In the genomic region with DNA sequence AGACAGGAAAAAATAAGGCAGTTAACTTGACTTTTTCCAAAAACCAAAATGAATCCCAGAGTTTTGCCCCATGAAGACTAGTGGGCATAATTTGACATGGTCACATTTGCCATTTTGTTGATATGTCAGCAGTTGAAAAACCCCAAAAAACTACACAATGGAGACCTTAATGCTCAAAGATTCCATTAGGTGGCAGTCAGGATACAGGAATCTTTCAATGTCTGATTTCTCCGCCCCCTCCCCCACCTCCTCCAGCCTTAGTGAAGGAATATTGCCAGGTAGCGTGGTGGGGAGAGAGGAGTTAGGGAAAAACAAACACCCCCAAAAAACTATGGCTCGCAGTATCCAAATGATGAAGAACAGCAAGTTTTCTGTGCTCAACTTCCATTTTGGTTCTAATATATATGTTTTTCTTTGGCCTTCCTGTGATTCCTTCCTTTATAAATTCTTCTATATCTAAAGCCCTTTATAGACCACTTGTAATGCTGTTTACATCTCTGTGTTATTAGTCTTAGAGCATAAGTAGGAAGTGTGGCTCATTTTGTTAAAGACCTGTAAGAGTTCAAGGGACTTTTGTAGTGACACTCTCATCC, we compare ENCODE assay signal across 8 cellular contexts. TPM values are rescaled to one million over a fixed set of nuclear protein-coding genes. Genes with fewer than 3 reads are reported as not detected.
DNase-seq lines count a peak whose midpoint lies in the region; ATAC-seq and FAIRE-seq lines count a peak whose summit lies in the region.

No MANE protein-coding gene starts in this region.

- no peak for DNase-seq in activated naive CD8-positive, alpha-beta T cell treated with anti-CD3 and anti-CD28 coated beads, Interleukin-2, amount 10 ng/mL, durations not matched to agents 7 days and 5 days
- no peak for DNase-seq in activated naive CD8-positive, alpha-beta T cell treated with anti-CD3 and anti-CD28 coated beads for 36 hours
- peak; percentile 51 for DNase-seq in RCC 7860 (ENCODE audit: low spot score)
- peak; percentile 80 for DNase-seq in astrocyte of the hippocampus (ENCODE audit: low read depth, low spot score)
- peak; percentile 63 for DNase-seq in iris pigment epithelial cell (ENCODE audit: low read depth)
- DNase-seq in stimulated activated CD4-positive, alpha-beta T cell treated with anti-CD3 and anti-CD28 coated beads, TNF-alpha, amount 100 ng/mL, for 24 hours (ENCODE audit: low read depth in 3 of 3), result peak in 2 of 3 experiments; percentile 9 to 33

- no peaks in the 10 kb centered on the region for H3K9me3 ChIP-seq in HUES48 (ENCODE audit: control insufficient read depth, insufficient read depth, low read length)

- H3K36me3 Mint-ChIP-seq in activated naive CD8-positive, alpha-beta T cell treated with anti-CD3 and anti-CD28 coated beads, Interleukin-2, amount 10 ng/mL, durations not matched to agents 7 days and 5 days, result no peaks in the 10 kb centered on the region
- no peaks in the 10 kb centered on the region for H3K36me3 Mint-ChIP-seq in activated naive CD8-positive, alpha-beta T cell treated with anti-CD3 and anti-CD28 coated beads for 36 hours

- peak; percentile 52 for ATAC-seq in activated naive CD8-positive, alpha-beta T cell treated with anti-CD3 and anti-CD28 coated beads, Interleukin-2, amount 10 ng/mL, durations not matched to agents 7 days and 5 days (ENCODE audit: low read depth)
- ATAC-seq in HG03469 (IDR thresholded peaks at IDR 0.05; ENCODE audit: unreplicated experiment), result no peak

- POLR2A ChIA-PET in activated naive CD8-positive, alpha-beta T cell treated with anti-CD3 and anti-CD28 coated beads, Interleukin-2, amount 10 ng/mL, durations not matched to agents 7 days and 5 days (lab: Charles Lee), result interaction anchor here (1.0 kb wide), 1 partner anchor 104 kb away, joined by 6 read pairs; no protein-coding TSS in a partner anchor

- no peaks in the 10 kb centered on the region for H3K27me3 ChIP-seq in HUES48 (ENCODE audit: control insufficient read depth, insufficient read depth, low read length)

- H3K4me3 Mint-ChIP-seq in activated naive CD8-positive, alpha-beta T cell treated with anti-CD3 and anti-CD28 coated beads, Interleukin-2, amount 10 ng/mL, durations not matched to agents 7 days and 5 days, result no peak overlapping the region
- no peak overlapping the region for H3K4me3 Mint-ChIP-seq in activated naive CD8-positive, alpha-beta T cell treated with anti-CD3 and anti-CD28 coated beads for 36 hours

- 0 out of 2 replicates have a peak, but pooled peaks cover 3% of the 10 kb centered on the region for H3K4me1 ChIP-seq in HUES48 (ENCODE audit: control insufficient read depth, insufficient read depth, low read length)

- H3K4me3 ChIP-seq in HUES48 (ENCODE audit: low read depth, low read length), result no peak overlapping the region

- H3K27me3 Mint-ChIP-seq in activated naive CD8-positive, alpha-beta T cell treated with anti-CD3 and anti-CD28 coated beads, Interleukin-2, amount 10 ng/mL, durations not matched to agents 7 days and 5 days, result peaks cover 10% of the 10 kb centered on the region
- peaks cover 12% of the 10 kb centered on the region for H3K27me3 Mint-ChIP-seq in activated naive CD8-positive, alpha-beta T cell treated with anti-CD3 and anti-CD28 coated beads for 36 hours

- H3K9ac ChIP-seq in HUES48 (ENCODE audit: low read depth, low read length), result no peak overlapping the region

- peak overlapping the region; percentile 22 for H3K27ac ChIP-seq in HUES48 (ENCODE audit: low read depth, low read length)

- peak; percentile 55 for FAIRE-seq in RCC 7860 (lab: Jason Lieb, UNC)

- H3K36me3 ChIP-seq in HUES48 (ENCODE audit: control insufficient read depth, insufficient read depth, low read length), result no peaks in the 10 kb centered on the region

- no peak overlapping the region for H3K27ac Mint-ChIP-seq in activated naive CD8-positive, alpha-beta T cell treated with anti-CD3 and anti-CD28 coated beads, Interleukin-2, amount 10 ng/mL, durations not matched to agents 7 days and 5 days
- H3K27ac Mint-ChIP-seq in activated naive CD8-positive, alpha-beta T cell treated with anti-CD3 and anti-CD28 coated beads for 36 hours, result no peak overlapping the region

- H3K9me3 Mint-ChIP-seq in activated naive CD8-positive, alpha-beta T cell treated with anti-CD3 and anti-CD28 coated beads, Interleukin-2, amount 10 ng/mL, durations not matched to agents 7 days and 5 days, result no peaks in the 10 kb centered on the region
- no peaks in the 10 kb centered on the region for H3K9me3 Mint-ChIP-seq in activated naive CD8-positive, alpha-beta T cell treated with anti-CD3 and anti-CD28 coated beads for 36 hours

- H3K4me1 Mint-ChIP-seq in activated naive CD8-positive, alpha-beta T cell treated with anti-CD3 and anti-CD28 coated beads, Interleukin-2, amount 10 ng/mL, durations not matched to agents 7 days and 5 days, result peaks cover 20% of the 10 kb centered on the region
- peaks cover 14% of the 10 kb centered on the region for H3K4me1 Mint-ChIP-seq in activated naive CD8-positive, alpha-beta T cell treated with anti-CD3 and anti-CD28 coated beads for 36 hours

RNA-seq across cellular contexts. Expression of a gene that starts 6.7 kb away (rescaled TPM):
- total RNA-seq in activated naive CD8-positive, alpha-beta T cell treated with anti-CD3 and anti-CD28 coated beads, Interleukin-2, amount 10 ng/mL, durations not matched to agents 7 days and 5 days, result 10 to 100 TPM; 36.4 to 39.2 TPM
- 10 to 100 TPM; 55.1 to 56.9 TPM for total RNA-seq in activated naive CD8-positive, alpha-beta T cell treated with anti-CD3 and anti-CD28 coated beads for 36 hours

Comparison
In these comparisons a context has a peak if more than half of its experiments do, and no peak if none do; other contexts are left out.
1. DNase-seq: peak in RCC 7860 (single experiment), astrocyte of the hippocampus (single experiment), iris pigment epithelial cell (single experiment) and stimulated activated CD4-positive, alpha-beta T cell treated with anti-CD3 and anti-CD28 coated beads, TNF-alpha, amount 100 ng/mL, for 24 hours (2 of 3); none in activated naive CD8-positive, alpha-beta T cell treated with anti-CD3 and anti-CD28 coated beads, Interleukin-2, amount 10 ng/mL, durations not matched to agents 7 days and 5 days (single experiment) and activated naive CD8-positive, alpha-beta T cell treated with anti-CD3 and anti-CD28 coated beads for 36 hours (single experiment).